ENCODE assay signal across 8 cellular contexts in genomic region chr2:142088058-142088568, GRCh38. TPM values are rescaled to one million over a fixed set of nuclear protein-coding genes. Genes with fewer than 3 reads are reported as not detected.
"Had no signal": no experiment of that assay in that cellular context is flagged by ENCODE, and none has a peak within 500 bp of the region (broad histone marks: within the 10 kb centered on the region; RNA-seq: fewer than 3 reads in every experiment).

No MANE protein-coding gene starts in this region.

- H3K9ac ChIP-seq: GM23248 had no signal

- H3K27ac Mint-ChIP-seq: H9 had no signal

- H2AFZ ChIP-seq: GM23248 had no signal

- ATAC-seq: K562 had no signal

- H3K4me1 Mint-ChIP-seq: H9 had no signal

- H3K9me3 Mint-ChIP-seq: H9 had no signal

- DNase-seq: GM23248, GOT3, H9, HCEC 1CT had no signal

- FAIRE-seq: H54, HTR-8/SVneo, K562 had no signal

- H3K27ac ChIP-seq: GM23248 had no signal

- H3K4me3 Mint-ChIP-seq: H9 had no signal

- H3K4me3 ChIP-seq: GM23248, K562 had no signal

RNA-seq across cellular contexts. Expression of gene LRP1B, which starts 42.7 kb away (rescaled TPM):
- total RNA-seq: GM23248, H9, HT-29, K562 had no signal
- polyA plus RNA-seq: GM23248, K562 had no signal
